Comparison of ENCODE assay signal across 20 cellular contexts in the genomic region with DNA sequence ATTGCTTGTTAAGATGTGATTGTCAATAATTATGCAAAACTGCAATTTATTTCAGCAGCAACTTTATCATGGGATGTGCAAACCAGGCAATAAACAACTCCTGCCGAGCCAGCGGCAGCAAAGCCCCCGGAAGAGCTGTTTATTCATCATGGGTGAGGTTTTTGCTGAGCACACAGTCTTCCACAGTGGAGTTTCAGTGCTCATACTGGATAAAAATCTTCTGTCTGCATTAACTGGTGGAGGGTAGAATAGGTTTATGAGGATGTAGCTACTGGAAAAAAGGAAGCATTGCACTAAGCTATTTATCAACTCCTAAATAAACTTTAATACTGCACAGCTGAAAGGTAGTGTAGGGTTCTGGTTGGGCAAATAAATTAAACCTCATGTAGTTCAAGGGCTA.
DNase-seq lines count a peak whose midpoint lies in the region; ATAC-seq and TF ChIP-seq lines count a peak whose summit lies in the region.
"Had no signal": no experiment of that assay in that cellular context is flagged by ENCODE, and none has a peak within 500 bp of the region (broad histone marks: within the 10 kb centered on the region; RNA-seq: fewer than 3 reads in every experiment).

No MANE protein-coding gene starts in this region.

- H3K9me2 ChIP-seq in Karpas-422 (replicated peaks; ENCODE audit: insufficient read depth, low read length) = no peaks in the 10 kb centered on the region

- intact Hi-C loops in left ventricle myocardium superior (cut with micrococcal nuclease) (no loop called here), Right ventricle myocardium superior (cut with DNase I) (no loop called here), mucosa of descending colon (cut with DNase I, micrococcal nuclease) (no loop called here)

- TF ChIP-seq CTCF in OCI-LY3 (IDR thresholded peaks at IDR 0.05; ENCODE audit: low read depth, low read length) (no peak), mucosa of descending colon (IDR thresholded peaks at IDR 0.05) (no peak)

- H3K27me3 ChIP-seq in OCI-LY3 (ENCODE audit: low read depth, low read length) (no peaks in the 10 kb centered on the region), Karpas-422 (ENCODE audit: low read length) (no peaks in the 10 kb centered on the region)
- H3K27me3 ChIP-seq: MG63, Peyer's patch, SJCRH30 had no signal

- H3K9me3 ChIP-seq in OCI-LY3 (ENCODE audit: insufficient read depth, low read length) (no peaks in the 10 kb centered on the region), mucosa of descending colon (no peaks in the 10 kb centered on the region), Karpas-422 (ENCODE audit: low read length) (0 out of 2 replicates have a peak, but pooled peaks cover 3% of the 10 kb centered on the region)
- H3K9me3 ChIP-seq: BLaER1 treated with 17β-estradiol and CSF1 and Interleukin-3, amounts not matched to agents 10 nM and 100 nM; MG63; Peyer's patch; SJCRH30 had no signal

- H3K4me2 ChIP-seq in OCI-LY3 (ENCODE audit: low read length) (peak overlapping the region; percentile 59), Karpas-422 (ENCODE audit: low read depth, low read length, poor library complexity, severe bottlenecking) (no peak overlapping the region)

- H3K27ac ChIP-seq in OCI-LY3 (ENCODE audit: low read length) = no peak overlapping the region
- H3K27ac ChIP-seq in Karpas-422 (ENCODE audit: low read length) = no peak overlapping the region
- H3K27ac ChIP-seq: BLaER1 treated with 17β-estradiol and CSF1 and Interleukin-3, amounts not matched to agents 10 nM and 100 nM; GM23248; Peyer's patch; SJCRH30 had no signal

- DNase-seq in left ventricle myocardium superior (peak; percentile 10), Right ventricle myocardium superior (no peak), mucosa of descending colon (no peak), Karpas-422 (no peak)
- DNase-seq: 8988T, DMS53, GM23248, H7, KBM-7, MG63, NCI-H1694 treated with DMSO at 0.1 percent for 48 hours, NCI-H2227 treated with DMSO at 0.1 percent for 48 hours, NCI-H526 treated with DMSO at 0.1 percent for 48 hours, Peyer's patch, SJCRH30 had no signal

- H3K79me2 ChIP-seq in OCI-LY3 (ENCODE audit: low read length) = no peaks in the 10 kb centered on the region
- H3K79me2 ChIP-seq in Karpas-422 (ENCODE audit: low read length) = no peaks in the 10 kb centered on the region

- no peak overlapping the region for H3K9ac ChIP-seq in OCI-LY3 (ENCODE audit: low read length)
- no peak overlapping the region for H3K9ac ChIP-seq in Karpas-422 (ENCODE audit: low read length)
- H3K9ac ChIP-seq: BLaER1 treated with 17β-estradiol and CSF1 and Interleukin-3, amounts not matched to agents 10 nM and 100 nM; GM23248 had no signal

- no peak overlapping the region for H3K4me3 ChIP-seq in OCI-LY3 (ENCODE audit: low read length)
- no peak overlapping the region for H3K4me3 ChIP-seq in mucosa of descending colon
- H3K4me3 ChIP-seq in Karpas-422 (ENCODE audit: low read length) = no peak overlapping the region
- H3K4me3 ChIP-seq: BLaER1 treated with 17β-estradiol and CSF1 and Interleukin-3, amounts not matched to agents 10 nM and 100 nM; GM23248; MG63; Peyer's patch; SJCRH30 had no signal

- H2AFZ ChIP-seq in OCI-LY3 (ENCODE audit: low read depth, low read length) (no peak overlapping the region), Karpas-422 (ENCODE audit: low read length) (no peak overlapping the region)
- H2AFZ ChIP-seq: GM23248 had no signal

- H3K4me1 ChIP-seq in OCI-LY3 (ENCODE audit: low read length) (peaks cover 57% of the 10 kb centered on the region), mucosa of descending colon (ENCODE audit: low read depth) (peaks cover 10% of the 10 kb centered on the region), Karpas-422 (ENCODE audit: low read length) (no peaks in the 10 kb centered on the region)
- H3K4me1 ChIP-seq: SJCRH30 had no signal

- ATAC-seq in left ventricle myocardium superior = no peak
- no peak for ATAC-seq in Right ventricle myocardium superior (ENCODE audit: poor library complexity)
- peak; percentile 19 for ATAC-seq in mucosa of descending colon
- no peak for ATAC-seq in HG03045 (IDR thresholded peaks at IDR 0.05; ENCODE audit: unreplicated experiment)
- no peak for ATAC-seq in HG03432 (IDR thresholded peaks at IDR 0.05; ENCODE audit: unreplicated experiment)
- ATAC-seq: SK-N-SH treated with all-trans-retinoic acid at 6 μM for 48 hours had no signal

- H3K36me3 ChIP-seq in OCI-LY3 (replicated peaks; ENCODE audit: low read depth, low read length) = no peaks in the 10 kb centered on the region
- no peaks in the 10 kb centered on the region for H3K36me3 ChIP-seq in mucosa of descending colon (ENCODE audit: low read depth)
- no peaks in the 10 kb centered on the region for H3K36me3 ChIP-seq in Karpas-422 (ENCODE audit: insufficient read depth, low read length)
- H3K36me3 ChIP-seq: BLaER1 treated with 17β-estradiol and CSF1 and Interleukin-3, amounts not matched to agents 10 nM and 100 nM; MG63; Peyer's patch; SJCRH30 had no signal

- H4K20me1 ChIP-seq in OCI-LY3 (ENCODE audit: insufficient read depth, low read length) = no peaks in the 10 kb centered on the region
- H4K20me1 ChIP-seq in Karpas-422 (ENCODE audit: insufficient read depth, low read depth, low read length) = no peaks in the 10 kb centered on the region
